1 cellular context compared by ENCODE assay signal in the genomic region with DNA sequence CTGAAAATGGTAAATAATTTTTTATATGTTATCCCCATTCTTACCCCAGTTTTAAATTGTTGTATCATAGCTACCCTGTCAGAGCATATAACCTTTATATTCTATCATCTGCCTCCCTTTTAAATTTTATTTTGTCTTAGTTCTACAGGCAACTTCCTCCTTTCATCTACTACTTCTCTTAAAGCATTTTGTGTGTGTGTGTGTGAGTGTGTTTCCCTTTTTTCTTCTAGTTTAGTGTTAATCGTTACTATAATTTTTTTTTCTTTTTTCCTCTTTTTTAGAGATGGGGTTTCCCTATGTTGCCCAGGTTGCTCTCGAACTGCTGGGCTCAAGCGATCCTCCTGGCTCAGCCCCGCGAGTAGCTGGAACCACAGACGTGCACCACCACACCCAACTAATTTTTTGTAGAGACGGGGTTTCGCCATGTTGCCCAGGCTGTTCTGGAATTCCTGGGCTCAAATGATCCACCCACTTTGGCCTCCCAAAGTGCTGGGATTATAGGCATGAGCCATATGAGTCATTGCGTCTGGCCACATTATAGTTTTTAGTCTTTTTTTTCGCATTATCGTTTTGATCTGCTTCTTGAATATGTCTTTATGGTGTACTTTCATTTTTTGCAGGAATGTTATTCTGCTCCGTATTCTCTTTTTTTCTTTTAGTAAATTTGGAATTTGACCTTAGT.
TF ChIP-seq lines count a peak whose summit lies in the region.

No MANE protein-coding gene starts in this region.

TF ChIP-seq in K562, 482 proteins besides CTCF, POLR2A, EP300 and RAD21:
- TF ChIP-seq CBX8 (IDR thresholded peaks at IDR 0.05; ENCODE audit: borderline replicate concordance, extremely low read depth, low read depth, low read length, poor library complexity, severe bottlenecking) (peak; percentile 65), FOSL1 (tag; conservative IDR thresholded peaks at IDR 0.05) (peak; percentile 48), ATF3 (IDR thresholded peaks at IDR 0.05) (0 out of 2 replicates have a peak, but pooled peaks have one; percentile 36), ATF3 (CRISPR knock-in tag; conservative IDR thresholded peaks at IDR 0.05) (no peak), ARID1B (IDR thresholded peaks at IDR 0.05) (peak; percentile 17; the same call in 1 of the 2 replicates), JUND (IDR thresholded peaks at IDR 0.05; ENCODE audit: borderline replicate concordance, low read depth, low read length) (peak; percentile 19; the same call in 1 of the 2 replicates), JUND (tag; IDR thresholded peaks at IDR 0.05; ENCODE audit: borderline replicate concordance, low read depth, low read length) (no peak), ZNF551 (CRISPR knock-in tag; IDR thresholded peaks at IDR 0.05) (no peak)
- TF ChIP-seq, protein P1, sequence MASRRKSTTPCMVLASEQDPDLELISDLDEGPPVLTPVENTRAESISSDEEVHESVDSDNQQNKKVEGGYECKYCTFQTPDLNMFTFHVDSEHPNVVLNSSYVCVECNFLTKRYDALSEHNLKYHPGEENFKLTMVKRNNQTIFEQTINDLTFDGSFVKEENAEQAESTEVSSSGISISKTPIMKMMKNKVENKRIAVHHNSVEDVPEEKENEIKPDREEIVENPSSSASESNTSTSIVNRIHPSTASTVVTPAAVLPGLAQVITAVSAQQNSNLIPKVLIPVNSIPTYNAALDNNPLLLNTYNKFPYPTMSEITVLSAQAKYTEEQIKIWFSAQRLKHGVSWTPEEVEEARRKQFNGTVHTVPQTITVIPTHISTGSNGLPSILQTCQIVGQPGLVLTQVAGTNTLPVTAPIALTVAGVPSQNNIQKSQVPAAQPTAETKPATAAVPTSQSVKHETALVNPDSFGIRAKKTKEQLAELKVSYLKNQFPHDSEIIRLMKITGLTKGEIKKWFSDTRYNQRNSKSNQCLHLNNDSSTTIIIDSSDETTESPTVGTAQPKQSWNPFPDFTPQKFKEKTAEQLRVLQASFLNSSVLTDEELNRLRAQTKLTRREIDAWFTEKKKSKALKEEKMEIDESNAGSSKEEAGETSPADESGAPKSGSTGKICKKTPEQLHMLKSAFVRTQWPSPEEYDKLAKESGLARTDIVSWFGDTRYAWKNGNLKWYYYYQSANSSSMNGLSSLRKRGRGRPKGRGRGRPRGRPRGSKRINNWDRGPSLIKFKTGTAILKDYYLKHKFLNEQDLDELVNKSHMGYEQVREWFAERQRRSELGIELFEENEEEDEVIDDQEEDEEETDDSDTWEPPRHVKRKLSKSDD (conservative IDR thresholded peaks at IDR 0.05; ENCODE audit: low read length) = no peak
